In genomic region chr1:62869217-62869754, GRCh38 we compare ENCODE assay signal across 23 cellular contexts.
DNase-seq lines count a peak whose midpoint lies in the region; ATAC-seq, FAIRE-seq and TF ChIP-seq lines count a peak whose summit lies in the region.
"Had no signal": no experiment of that assay in that cellular context is flagged by ENCODE, and none has a peak within 500 bp of the region (broad histone marks: within the 10 kb centered on the region; RNA-seq: fewer than 3 reads in every experiment).

No MANE protein-coding gene starts in this region.

- DNase-seq in frontal cortex (ENCODE audit: low spot score in 2 of 2) = no peak
- DNase-seq in left lobe of liver (ENCODE audit: low spot score) = peak; percentile 48
- peak; percentile 80 for DNase-seq in small intestine
- DNase-seq in activated naive CD4-positive, alpha-beta T cell treated with anti-CD3 and anti-CD28 coated beads for 36 hours = no peak
- DNase-seq in GM23338 (ENCODE audit: low spot score) = no peak
- no peak for DNase-seq in tibial nerve (ENCODE audit: low spot score in 2 of 2)
- DNase-seq: 8988T; AML-193; Caco-2; Calu3; CD4-positive, alpha-beta T cell; CD8-positive, alpha-beta T cell; DMS79 treated with DMSO at 0.1 percent for 48 hours; GF-D8 had no signal

- no peak overlapping the region for H3K27ac Mint-ChIP-seq in activated naive CD4-positive, alpha-beta T cell treated with anti-CD3 and anti-CD28 coated beads for 36 hours
- H3K27ac Mint-ChIP-seq in GM23338 = no peak overlapping the region
- H3K27ac Mint-ChIP-seq: B cell; CD4-positive, alpha-beta T cell; CD8-positive, alpha-beta T cell had no signal

- no peaks in the 10 kb centered on the region for H3K36me3 Mint-ChIP-seq in activated naive CD4-positive, alpha-beta T cell treated with anti-CD3 and anti-CD28 coated beads for 36 hours (ENCODE audit: low read depth)
- no peaks in the 10 kb centered on the region for H3K36me3 Mint-ChIP-seq in GM23338 (ENCODE audit: low read depth)
- H3K36me3 Mint-ChIP-seq: CD8-positive, alpha-beta T cell had no signal

- peak; percentile 96 for ATAC-seq in left lobe of liver
- ATAC-seq in GM19463 (IDR thresholded peaks at IDR 0.05; ENCODE audit: unreplicated experiment) = no peak
- ATAC-seq in GM23338 = no peak
- ATAC-seq: A549; CD8-positive, alpha-beta T cell had no signal

- no peaks in the 10 kb centered on the region for H3K9me2 ChIP-seq in GM23338 (ENCODE audit: insufficient read depth)

- H3K9ac ChIP-seq in liver (ENCODE audit: low read depth in 1 of 2, low read length in 2 of 2) = no peak overlapping the region
- H3K9ac ChIP-seq: BLaER1 treated with 17β-estradiol and CSF1 and Interleukin-3, amounts not matched to agents 10 nM and 100 nM had no signal

- H3K27ac ChIP-seq in liver (ENCODE audit: low read depth in 1 of 2, low read length in 2 of 2) (no peak overlapping the region), small intestine (ENCODE audit: low read depth in 1 of 2, low read length in 1 of 2) (no peak overlapping the region), GM23338 (ENCODE audit: low read depth) (no peak overlapping the region), tibial nerve (no peak overlapping the region)
- H3K27ac ChIP-seq: A549; BLaER1 treated with 17β-estradiol and CSF1 and Interleukin-3, amounts not matched to agents 10 nM and 100 nM; C4-2B had no signal

- no peaks in the 10 kb centered on the region for H3K36me3 ChIP-seq in liver (ENCODE audit: control insufficient read depth in 4 of 4, insufficient read depth in 3 of 4, low read depth in 1 of 4, low read length in 3 of 4)
- no peaks in the 10 kb centered on the region for H3K36me3 ChIP-seq in small intestine (ENCODE audit: control insufficient read depth in 2 of 2, insufficient read depth in 2 of 2, low read length in 2 of 2)
- no peaks in the 10 kb centered on the region for H3K36me3 ChIP-seq in GM23338 (ENCODE audit: insufficient read depth)
- H3K36me3 ChIP-seq in tibial nerve = no peaks in the 10 kb centered on the region

- no peaks in the 10 kb centered on the region for H3K9me3 ChIP-seq in liver (ENCODE audit: control insufficient read depth in 4 of 4, low read length in 3 of 4)
- no peaks in the 10 kb centered on the region for H3K9me3 ChIP-seq in small intestine (ENCODE audit: control insufficient read depth, low read depth)
- H3K9me3 ChIP-seq in tibial nerve = no peaks in the 10 kb centered on the region
- H3K9me3 ChIP-seq: A549; BLaER1 treated with 17β-estradiol and CSF1 and Interleukin-3, amounts not matched to agents 10 nM and 100 nM; Caco-2 had no signal

- H4K20me1 ChIP-seq in GM23338 (replicated peaks; ENCODE audit: insufficient read depth) = no peaks in the 10 kb centered on the region
- H4K20me1 ChIP-seq: BLaER1 treated with 17β-estradiol and CSF1 and Interleukin-3, amounts not matched to agents 10 nM and 100 nM had no signal

- no peak overlapping the region for H3K4me3 ChIP-seq in liver (ENCODE audit: low read depth in 1 of 3, low read length in 3 of 3)
- H3K4me3 ChIP-seq in small intestine (ENCODE audit: low read depth in 1 of 2, low read length in 2 of 2) = no peak overlapping the region
- H3K4me3 ChIP-seq in GM23338 = no peak overlapping the region
- H3K4me3 ChIP-seq in tibial nerve = no peak overlapping the region
- H3K4me3 ChIP-seq: A549; BLaER1 treated with 17β-estradiol and CSF1 and Interleukin-3, amounts not matched to agents 10 nM and 100 nM had no signal

- no peaks in the 10 kb centered on the region for H3K9me3 Mint-ChIP-seq in activated naive CD4-positive, alpha-beta T cell treated with anti-CD3 and anti-CD28 coated beads for 36 hours
- H3K9me3 Mint-ChIP-seq in GM23338 = no peaks in the 10 kb centered on the region
- H3K9me3 Mint-ChIP-seq: CD4-positive, alpha-beta T cell; CD8-positive, alpha-beta T cell had no signal

- TF ChIP-seq RAD21 in liver (IDR thresholded peaks at IDR 0.05) = no peak

- no peaks in the 10 kb centered on the region for H3K79me2 ChIP-seq in GM23338 (replicated peaks; ENCODE audit: insufficient read depth)

- no peaks in the 10 kb centered on the region for H3K27me3 ChIP-seq in liver (ENCODE audit: control insufficient read depth in 4 of 4, insufficient read depth in 4 of 4, low read length in 3 of 4)
- H3K27me3 ChIP-seq in small intestine (ENCODE audit: control insufficient read depth in 2 of 2, insufficient read depth in 2 of 2, low read length in 2 of 2) = no peaks in the 10 kb centered on the region
- no peaks in the 10 kb centered on the region for H3K27me3 ChIP-seq in GM23338 (ENCODE audit: insufficient read depth)
- H3K27me3 ChIP-seq in tibial nerve = no peaks in the 10 kb centered on the region
- H3K27me3 ChIP-seq: BLaER1 treated with 17β-estradiol and CSF1 and Interleukin-3, amounts not matched to agents 10 nM and 100 nM had no signal

- H3K4me1 ChIP-seq in liver (ENCODE audit: control insufficient read depth in 4 of 4, insufficient read depth in 4 of 4, low read length in 3 of 4) (peaks cover 0 to 12% (median 5%) of the 10 kb centered on the region in 4 donors), small intestine (ENCODE audit: control insufficient read depth in 2 of 2, insufficient read depth in 1 of 2, low read depth in 1 of 2, low read length in 1 of 2) (peaks cover 0 to 2% of the 10 kb centered on the region in 2 donors), GM23338 (ENCODE audit: insufficient read depth) (no peaks in the 10 kb centered on the region), tibial nerve (no peaks in the 10 kb centered on the region)
- H3K4me1 ChIP-seq: A549 had no signal

- TF ChIP-seq EP300 in tibial nerve (IDR thresholded peaks at IDR 0.05) = no peak

- H3F3A ChIP-seq in GM23338 (replicated peaks; ENCODE audit: low read depth) = no peaks in the 10 kb centered on the region

- no peak overlapping the region for H2AFZ ChIP-seq in GM23338

- no peak overlapping the region for H3K4me2 ChIP-seq in GM23338
- H3K4me2 ChIP-seq: A549 had no signal

- intact Hi-C loops in activated naive CD4-positive, alpha-beta T cell treated with anti-CD3 and anti-CD28 coated beads for 36 hours (cut with micrococcal nuclease) = no loop called here

- no peak overlapping the region for H3K4me3 Mint-ChIP-seq in activated naive CD4-positive, alpha-beta T cell treated with anti-CD3 and anti-CD28 coated beads for 36 hours
- no peak overlapping the region for H3K4me3 Mint-ChIP-seq in GM23338
- H3K4me3 Mint-ChIP-seq: B cell; CD4-positive, alpha-beta T cell; CD8-positive, alpha-beta T cell had no signal

- H3K4me1 Mint-ChIP-seq in activated naive CD4-positive, alpha-beta T cell treated with anti-CD3 and anti-CD28 coated beads for 36 hours (ENCODE audit: low read depth) = no peaks in the 10 kb centered on the region
- H3K4me1 Mint-ChIP-seq in GM23338 = no peaks in the 10 kb centered on the region
- H3K4me1 Mint-ChIP-seq: B cell had no signal

- FAIRE-seq in frontal cortex (lab: Jason Lieb, UNC) = peak; percentile 74
- FAIRE-seq in small intestine (lab: Jason Lieb, UNC) = peak; percentile 47
- FAIRE-seq: A549, D721Med, GM12891, GM19239 had no signal

- CTCF ChIA-PET in activated naive CD4-positive, alpha-beta T cell treated with anti-CD3 and anti-CD28 coated beads for 36 hours (lab: Charles Lee) = interaction anchor here (0.6 kb wide), 1 partner anchor 27 kb away, joined by 3 read pairs; no protein-coding TSS in a partner anchor

- TF ChIP-seq CTCF in liver (IDR thresholded peaks at IDR 0.05; ENCODE audit: low read depth, low read length, missing input control) (no peak), GM23338 (conservative IDR thresholded peaks at IDR 0.05; ENCODE audit: low read depth in 2 of 2) (no peak), tibial nerve (IDR thresholded peaks at IDR 0.05) (no peak)

- 26% methylated on average over 3 of the region's 3 CpGs for WGBS in liver
- 14 to 63% (median 48%) methylated on average over 3 of the region's 3 CpGs for WGBS in small intestine, 3 donors
- WGBS in tibial nerve, 2 donors = 86 to 91% methylated on average over 3 of the region's 3 CpGs

- H3K27me3 Mint-ChIP-seq in activated naive CD4-positive, alpha-beta T cell treated with anti-CD3 and anti-CD28 coated beads for 36 hours (ENCODE audit: low read depth) = peaks cover 4% of the 10 kb centered on the region
- no peaks in the 10 kb centered on the region for H3K27me3 Mint-ChIP-seq in GM23338 (ENCODE audit: insufficient read depth, low read depth, poor library complexity)
- H3K27me3 Mint-ChIP-seq: B cell; CD4-positive, alpha-beta T cell had no signal

- TF ChIP-seq POLR2A in tibial nerve (IDR thresholded peaks at IDR 0.05) = no peak

TF ChIP-seq in liver, 16 proteins besides CTCF, POLR2A, EP300 and RAD21 (continues in another document):
- TF ChIP-seq JUND (IDR thresholded peaks at IDR 0.05) (peak in 1 of 2 donors; percentile 66), SP1 (IDR thresholded peaks at IDR 0.05) (peak; percentile 80), RXRA (IDR thresholded peaks at IDR 0.05) (peak in 1 of 2 donors; percentile 56), FOXA1 (IDR thresholded peaks at IDR 0.05) (no peak), YY1 (IDR thresholded peaks at IDR 0.05) (peak; percentile 41), FOXA2 (IDR thresholded peaks at IDR 0.05) (peak; percentile 32), TAF1 (conservative IDR thresholded peaks at IDR 0.05) (no peak)

TF ChIP-seq in GM23338, 12 proteins besides CTCF, POLR2A, EP300 and RAD21:
- no peak for TF ChIP-seq EZH2phosphoT487 (IDR thresholded peaks at IDR 0.05; ENCODE audit: unreplicated experiment)
- no peak for TF ChIP-seq NANOG (IDR thresholded peaks at IDR 0.05; ENCODE audit: borderline replicate concordance)
- TF ChIP-seq ETS1 (IDR thresholded peaks at IDR 0.05) = no peak
- no peak for TF ChIP-seq JUNB (IDR thresholded peaks at IDR 0.05; ENCODE audit: unreplicated experiment)
- no peak for TF ChIP-seq ZNF331 (CRISPR knock-in tag; IDR thresholded peaks at IDR 0.05; ENCODE audit: low read depth)

Comparison
In these comparisons a context has a peak if more than half of its experiments do, and no peak if none do; other contexts are left out.
1. DNase-seq: peak in left lobe of liver (single experiment) and small intestine (single experiment); none in frontal cortex (0 of 2), activated naive CD4-positive, alpha-beta T cell treated with anti-CD3 and anti-CD28 coated beads for 36 hours (single experiment), GM23338 (single experiment) and tibial nerve (0 of 2).